20 cellular contexts compared by ENCODE assay signal in genomic region chr5:38249286-38249685, GRCh38. TPM values are rescaled to one million over a fixed set of nuclear protein-coding genes. Genes with fewer than 3 reads are reported as not detected.
DNase-seq lines count a peak whose midpoint lies in the region; ATAC-seq, FAIRE-seq and TF ChIP-seq lines count a peak whose summit lies in the region.
"Had no signal": no experiment of that assay in that cellular context is flagged by ENCODE, and none has a peak within 500 bp of the region (broad histone marks: within the 10 kb centered on the region; RNA-seq: fewer than 3 reads in every experiment).

No MANE protein-coding gene starts in this region.

- TF ChIP-seq CTCF in pancreas (IDR thresholded peaks at IDR 0.05), result no peak

- H3K27ac ChIP-seq in pancreas, result no peak overlapping the region
- H3K27ac ChIP-seq: A549, C4-2B, KMS-11 had no signal

- 51 to 57% methylated on average over 2 of the region's 2 CpGs for WGBS in pancreas, 2 donors

- no peaks in the 10 kb centered on the region for H3K4me1 ChIP-seq in pancreas
- H3K4me1 ChIP-seq: A549 had no signal

- H3K36me3 ChIP-seq in pancreas, result no peaks in the 10 kb centered on the region

- intact Hi-C loops in pancreas (cut with DNase I), result no loop called here

- H3K9me3 ChIP-seq in pancreas, result no peaks in the 10 kb centered on the region
- H3K9me3 ChIP-seq: A549 had no signal

- FAIRE-seq in pancreas (lab: Jason Lieb, UNC), result no peak
- FAIRE-seq: A549, GM12892, GM18507, H54 had no signal

- peak; percentile 6 for DNase-seq in HCEC 1CT
- peak; percentile 68 for DNase-seq in amniotic epithelial cell (ENCODE audit: low read depth)
- peak; percentile 13 for DNase-seq in iris pigment epithelial cell (ENCODE audit: low read depth)
- no peak for DNase-seq in occipital lobe (lab: John Stamatoyannopoulos, UW)
- DNase-seq in pancreas, result no peak
- no peak for DNase-seq in NCI-H2227 treated with DMSO at 0.1 percent for 48 hours (lab: John Stamatoyannopoulos, UW)
- DNase-seq in GOT3 (lab: John Stamatoyannopoulos, UW), result no peak
- DNase-seq: AML-193; CD4-positive, alpha-beta memory T cell; DMS153; DMS79; GDM1 had no signal

- ATAC-seq in pancreas, result no peak
- ATAC-seq: A549, HCT116 had no signal

- no peak overlapping the region for H3K4me3 ChIP-seq in pancreas
- H3K4me3 ChIP-seq: A549 had no signal

- no peaks in the 10 kb centered on the region for H3K27me3 ChIP-seq in pancreas

RNA-seq across cellular contexts. Expression of gene EGFLAM, which starts 9.1 kb away (rescaled TPM):
- total RNA-seq in occipital lobe, result 3.1 TPM
- total RNA-seq in pancreas, result 1 to 10 TPM in 3 of 6 donors, under 1 TPM in 3; 0.73 to 1.2 (median 1.1) TPM
- 1 to 10 TPM; 1.5 to 2.4 TPM for polyA plus RNA-seq in pancreas
- total RNA-seq: CD4-positive, alpha-beta memory T cell; HT-29 had no signal
- polyA plus RNA-seq: CD4-positive, alpha-beta memory T cell had no signal

Comparison
In these comparisons a context has a peak if more than half of its experiments do, and no peak if none do; other contexts are left out.
1. DNase-seq: peak in HCEC 1CT (single experiment), amniotic epithelial cell (single experiment) and iris pigment epithelial cell (single experiment); none in occipital lobe (single experiment), pancreas (0 of 6), NCI-H2227 treated with DMSO at 0.1 percent for 48 hours (single experiment) and GOT3 (single experiment).